ENCODE assay signal across 14 cellular contexts in the genomic region with DNA sequence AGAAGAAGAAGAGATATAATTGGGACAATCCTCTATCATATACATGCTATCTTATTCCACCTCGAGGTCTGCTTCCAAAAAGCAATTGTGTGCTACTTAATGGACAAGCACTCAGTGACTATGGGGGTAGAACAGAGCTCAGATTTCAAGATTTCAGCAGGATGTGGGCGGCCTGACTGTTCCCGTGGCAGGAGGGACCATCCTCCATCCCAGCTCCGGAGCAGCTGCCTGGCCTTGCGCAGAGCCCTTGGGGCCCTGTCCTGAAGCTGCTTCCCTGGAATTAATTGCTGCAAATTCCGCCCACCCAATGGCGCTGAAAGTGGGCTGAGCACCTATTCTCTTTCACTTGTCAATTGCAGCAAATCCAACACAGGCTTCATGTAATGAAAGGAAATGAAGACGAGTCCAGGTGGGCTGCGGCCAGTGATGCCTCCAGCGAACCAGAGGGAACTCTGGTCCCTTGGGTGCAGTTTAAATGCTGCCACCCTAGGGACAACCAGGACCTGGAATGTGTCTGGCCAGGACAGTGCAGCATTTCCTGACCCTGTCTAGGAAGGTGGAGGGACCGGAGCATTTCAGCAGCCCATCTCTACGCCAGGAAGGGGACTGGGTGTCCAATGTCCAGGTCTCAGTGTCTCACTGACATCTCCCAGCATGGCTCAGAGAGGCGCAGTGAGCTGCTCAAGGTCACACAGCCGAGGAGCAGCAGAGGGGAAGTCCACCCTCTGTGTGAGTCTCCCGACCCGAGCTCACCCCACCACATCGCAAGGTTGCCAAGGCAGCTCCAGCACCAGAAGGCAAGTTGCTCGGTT. TPM values are rescaled to one million over a fixed set of nuclear protein-coding genes. Genes with fewer than 3 reads are reported as not detected.
A peak's percentile ranks its signal among the peaks of the same experiment; 100 is the strongest.
DNase-seq lines count a peak whose midpoint lies in the region; ATAC-seq and TF ChIP-seq lines count a peak whose summit lies in the region.
"Had no signal": no experiment of that assay in that cellular context is flagged by ENCODE, and none has a peak within 500 bp of the region (broad histone marks: within the 10 kb centered on the region; RNA-seq: fewer than 3 reads in every experiment).

No MANE protein-coding gene starts in this region.

- no peaks in the 10 kb centered on the region for H3K36me3 ChIP-seq in osteoblast (ENCODE audit: insufficient read depth, low read length)

- H3K4me3 ChIP-seq in fibroblast of pulmonary artery (replicated peaks; ENCODE audit: low read depth, low read length) (no peak overlapping the region), osteoblast (ENCODE audit: insufficient read depth, low read length) (no peak overlapping the region)
- H3K4me3 ChIP-seq: psoas muscle had no signal

- ATAC-seq in HG03520 (IDR thresholded peaks at IDR 0.05; ENCODE audit: unreplicated experiment), result no peak
- ATAC-seq: psoas muscle had no signal

- no peak overlapping the region for H3K27ac ChIP-seq in osteoblast (ENCODE audit: low read depth, low read length)
- H3K27ac ChIP-seq: psoas muscle had no signal

- peaks cover 3% of the 10 kb centered on the region for H3K4me1 ChIP-seq in osteoblast (ENCODE audit: insufficient read depth, low read length)
- H3K4me1 ChIP-seq: psoas muscle had no signal

- no peak for TF ChIP-seq CTCF in fibroblast of pulmonary artery (IDR thresholded peaks at IDR 0.05; ENCODE audit: low read length, missing control alignments)
- TF ChIP-seq CTCF in osteoblast (IDR thresholded peaks at IDR 0.05; ENCODE audit: extremely low read depth, low read depth, low read length), result no peak

- peaks cover 6% of the 10 kb centered on the region for H3K27me3 ChIP-seq in osteoblast (ENCODE audit: insufficient read depth, low read length)

- no peaks in the 10 kb centered on the region for H3K9me3 ChIP-seq in osteoblast (ENCODE audit: low read depth, low read length)
- H3K9me3 ChIP-seq: psoas muscle had no signal

- H4K20me1 ChIP-seq in osteoblast (ENCODE audit: insufficient read depth, low read length), result no peaks in the 10 kb centered on the region

- H2AFZ ChIP-seq in osteoblast (ENCODE audit: low read length), result no peak overlapping the region

- H3K4me2 ChIP-seq in osteoblast (ENCODE audit: insufficient read depth, low read length), result no peak overlapping the region

- no peaks in the 10 kb centered on the region for H3K79me2 ChIP-seq in osteoblast (ENCODE audit: insufficient read depth, low read length)

- DNase-seq in ELF-1 (ENCODE audit: low read depth, low spot score), result peak; percentile 50
- DNase-seq in NCI-H2227 treated with DMSO at 0.1 percent for 48 hours (lab: John Stamatoyannopoulos, UW), result peak; percentile 7
- peak; percentile 14 for DNase-seq in fibroblast of pulmonary artery (ENCODE audit: low read depth)
- DNase-seq in osteoblast (ENCODE audit: insufficient read length, low spot score, missing footprints), result peak; percentile 85
- DNase-seq in KBM-7, result no peak
- no peak for DNase-seq in activated T-cell treated with anti-CD3 and anti-CD28 coated beads for 4 hours
- DNase-seq in HK-2 (ENCODE audit: unreplicated experiment), result no peak
- DNase-seq: CD8-positive, alpha-beta memory T cell; dermis blood vessel endothelial cell; mammary epithelial cell; NCI-H1436 treated with DMSO at 0.1 percent for 48 hours; T-helper 9 cell had no signal

- in situ Hi-C loops in KBM-7 (cut with MboI; ENCODE audit: low pct_unique_long_range_greater_than_20kb, low sequenced_read_pairs), result no loop called here

RNA-seq across cellular contexts. Expression of gene FCN1, which starts 50.5 kb away (rescaled TPM):
- not detected in 2 replicates for total RNA-seq in osteoblast
- total RNA-seq: dermis blood vessel endothelial cell, mammary epithelial cell had no signal

Comparison
In these comparisons a context has a peak if more than half of its experiments do, and no peak if none do; other contexts are left out.
1. DNase-seq: peak in ELF-1 (single experiment), NCI-H2227 treated with DMSO at 0.1 percent for 48 hours (single experiment), fibroblast of pulmonary artery (single experiment) and osteoblast (single experiment); none in KBM-7 (single experiment), activated T-cell treated with anti-CD3 and anti-CD28 coated beads for 4 hours (single experiment) and HK-2 (single experiment).